Comparison of ENCODE assay signal across 1 cellular context in genomic region chr6:10722570-10722819, GRCh38.
TF ChIP-seq lines count a peak whose summit lies in the region.

No MANE protein-coding gene starts in this region.

TF ChIP-seq in K562, 482 proteins besides CTCF, POLR2A, EP300 and RAD21 (continued from another document):
- TF ChIP-seq, protein P1, sequence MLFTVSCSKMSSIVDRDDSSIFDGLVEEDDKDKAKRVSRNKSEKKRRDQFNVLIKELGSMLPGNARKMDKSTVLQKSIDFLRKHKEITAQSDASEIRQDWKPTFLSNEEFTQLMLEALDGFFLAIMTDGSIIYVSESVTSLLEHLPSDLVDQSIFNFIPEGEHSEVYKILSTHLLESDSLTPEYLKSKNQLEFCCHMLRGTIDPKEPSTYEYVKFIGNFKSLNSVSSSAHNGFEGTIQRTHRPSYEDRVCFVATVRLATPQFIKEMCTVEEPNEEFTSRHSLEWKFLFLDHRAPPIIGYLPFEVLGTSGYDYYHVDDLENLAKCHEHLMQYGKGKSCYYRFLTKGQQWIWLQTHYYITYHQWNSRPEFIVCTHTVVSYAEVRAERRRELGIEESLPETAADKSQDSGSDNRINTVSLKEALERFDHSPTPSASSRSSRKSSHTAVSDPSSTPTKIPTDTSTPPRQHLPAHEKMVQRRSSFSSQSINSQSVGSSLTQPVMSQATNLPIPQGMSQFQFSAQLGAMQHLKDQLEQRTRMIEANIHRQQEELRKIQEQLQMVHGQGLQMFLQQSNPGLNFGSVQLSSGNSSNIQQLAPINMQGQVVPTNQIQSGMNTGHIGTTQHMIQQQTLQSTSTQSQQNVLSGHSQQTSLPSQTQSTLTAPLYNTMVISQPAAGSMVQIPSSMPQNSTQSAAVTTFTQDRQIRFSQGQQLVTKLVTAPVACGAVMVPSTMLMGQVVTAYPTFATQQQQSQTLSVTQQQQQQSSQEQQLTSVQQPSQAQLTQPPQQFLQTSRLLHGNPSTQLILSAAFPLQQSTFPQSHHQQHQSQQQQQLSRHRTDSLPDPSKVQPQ (CRISPR knock-in tag; IDR thresholded peaks at IDR 0.05; ENCODE audit: borderline replicate concordance), result peak; percentile 34; the same call in 1 of the 2 replicates
- TF ChIP-seq PHF21A (IDR thresholded peaks at IDR 0.05; ENCODE audit: borderline replicate concordance, low read depth), result no peak
- 0 out of 2 replicates have a peak, but pooled peaks have one; percentile 26 for TF ChIP-seq FOXK1 (CRISPR knock-in tag; IDR thresholded peaks at IDR 0.05; ENCODE audit: borderline replicate concordance)
- TF ChIP-seq, protein P2, sequence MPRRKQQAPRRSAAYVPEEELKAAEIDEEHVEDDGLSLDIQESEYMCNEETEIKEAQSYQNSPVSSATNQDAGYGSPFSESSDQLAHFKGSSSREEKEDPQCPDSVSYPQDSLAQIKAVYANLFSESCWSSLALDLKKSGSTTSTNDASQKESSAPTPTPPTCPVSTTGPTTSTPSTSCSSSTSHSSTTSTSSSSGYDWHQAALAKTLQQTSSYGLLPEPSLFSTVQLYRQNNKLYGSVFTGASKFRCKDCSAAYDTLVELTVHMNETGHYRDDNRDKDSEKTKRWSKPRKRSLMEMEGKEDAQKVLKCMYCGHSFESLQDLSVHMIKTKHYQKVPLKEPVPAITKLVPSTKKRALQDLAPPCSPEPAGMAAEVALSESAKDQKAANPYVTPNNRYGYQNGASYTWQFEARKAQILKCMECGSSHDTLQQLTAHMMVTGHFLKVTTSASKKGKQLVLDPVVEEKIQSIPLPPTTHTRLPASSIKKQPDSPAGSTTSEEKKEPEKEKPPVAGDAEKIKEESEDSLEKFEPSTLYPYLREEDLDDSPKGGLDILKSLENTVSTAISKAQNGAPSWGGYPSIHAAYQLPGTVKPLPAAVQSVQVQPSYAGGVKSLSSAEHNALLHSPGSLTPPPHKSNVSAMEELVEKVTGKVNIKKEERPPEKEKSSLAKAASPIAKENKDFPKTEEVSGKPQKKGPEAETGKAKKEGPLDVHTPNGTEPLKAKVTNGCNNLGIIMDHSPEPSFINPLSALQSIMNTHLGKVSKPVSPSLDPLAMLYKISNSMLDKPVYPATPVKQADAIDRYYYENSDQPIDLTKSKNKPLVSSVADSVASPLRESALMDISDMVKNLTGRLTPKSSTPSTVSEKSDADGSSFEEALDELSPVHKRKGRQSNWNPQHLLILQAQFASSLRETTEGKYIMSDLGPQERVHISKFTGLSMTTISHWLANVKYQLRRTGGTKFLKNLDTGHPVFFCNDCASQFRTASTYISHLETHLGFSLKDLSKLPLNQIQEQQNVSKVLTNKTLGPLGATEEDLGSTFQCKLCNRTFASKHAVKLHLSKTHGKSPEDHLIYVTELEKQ (CRISPR knock-in tag; IDR thresholded peaks at IDR 0.05), result peak; percentile 36; the same call in 1 of the 2 replicates
- 0 out of 2 replicates have a peak, but pooled peaks have one; percentile 38 for TF ChIP-seq NR4A1 (CRISPR knock-in tag; IDR thresholded peaks at IDR 0.05)
- no peak for TF ChIP-seq NR4A1 (tag; IDR thresholded peaks at IDR 0.05)
- TF ChIP-seq ZNF668 (CRISPR knock-in tag; IDR thresholded peaks at IDR 0.05), result no peak
- TF ChIP-seq ZNF764 (CRISPR knock-in tag; IDR thresholded peaks at IDR 0.05; ENCODE audit: low read depth), result no peak
- TF ChIP-seq, protein P3, sequence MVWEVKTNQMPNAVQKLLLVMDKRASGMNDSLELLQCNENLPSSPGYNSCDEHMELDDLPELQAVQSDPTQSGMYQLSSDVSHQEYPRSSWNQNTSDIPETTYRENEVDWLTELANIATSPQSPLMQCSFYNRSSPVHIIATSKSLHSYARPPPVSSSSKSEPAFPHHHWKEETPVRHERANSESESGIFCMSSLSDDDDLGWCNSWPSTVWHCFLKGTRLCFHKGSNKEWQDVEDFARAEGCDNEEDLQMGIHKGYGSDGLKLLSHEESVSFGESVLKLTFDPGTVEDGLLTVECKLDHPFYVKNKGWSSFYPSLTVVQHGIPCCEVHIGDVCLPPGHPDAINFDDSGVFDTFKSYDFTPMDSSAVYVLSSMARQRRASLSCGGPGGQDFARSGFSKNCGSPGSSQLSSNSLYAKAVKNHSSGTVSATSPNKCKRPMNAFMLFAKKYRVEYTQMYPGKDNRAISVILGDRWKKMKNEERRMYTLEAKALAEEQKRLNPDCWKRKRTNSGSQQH (CRISPR knock-in tag; IDR thresholded peaks at IDR 0.05), result 0 out of 2 replicates have a peak, but pooled peaks have one; percentile 3
- peak; percentile 61 for TF ChIP-seq ZFX (CRISPR knock-in tag; IDR thresholded peaks at IDR 0.05)
- TF ChIP-seq DMBX1 (CRISPR knock-in tag; IDR thresholded peaks at IDR 0.05; ENCODE audit: borderline replicate concordance), result 0 out of 2 replicates have a peak, but pooled peaks have one; percentile 44
- TF ChIP-seq HIVEP1 (CRISPR knock-in tag; IDR thresholded peaks at IDR 0.05), result 0 out of 2 replicates have a peak, but pooled peaks have one; percentile 5
- no peak for TF ChIP-seq ZNF23 (CRISPR knock-in tag; IDR thresholded peaks at IDR 0.05)
- TF ChIP-seq CREB3L1 (IDR thresholded peaks at IDR 0.05; ENCODE audit: borderline replicate concordance, low read depth), result peak; percentile 64
- TF ChIP-seq ZSCAN29 (IDR thresholded peaks at IDR 0.05), result 0 out of 2 replicates have a peak, but pooled peaks have one; percentile 85
- TF ChIP-seq ZNF212 (CRISPR knock-in tag; IDR thresholded peaks at IDR 0.05), result 0 out of 2 replicates have a peak, but pooled peaks have one; percentile 73
- TF ChIP-seq SPI1 (IDR thresholded peaks at IDR 0.05; ENCODE audit: borderline replicate concordance, low read depth, low read length), result no peak
- 0 out of 2 replicates have a peak, but pooled peaks have one; percentile 0 for TF ChIP-seq SMC3 (conservative IDR thresholded peaks at IDR 0.05; ENCODE audit: insufficient read depth, low read depth, low read length)
- TF ChIP-seq MTF1 (CRISPR knock-in tag; IDR thresholded peaks at IDR 0.05; ENCODE audit: borderline replicate concordance), result no peak
- TF ChIP-seq ZZZ3 (IDR thresholded peaks at IDR 0.05), result no peak
- TF ChIP-seq ZNF3 (CRISPR knock-in tag; IDR thresholded peaks at IDR 0.05), result no peak
- no peak for TF ChIP-seq PURB (CRISPR knock-in tag; IDR thresholded peaks at IDR 0.05; ENCODE audit: low read depth)
- TF ChIP-seq TARDBP (IDR thresholded peaks at IDR 0.05), result 0 out of 2 replicates have a peak, but pooled peaks have one; percentile 22
- TF ChIP-seq ZNF695 (CRISPR knock-in tag; IDR thresholded peaks at IDR 0.05), result peak; percentile 83; the same call in 1 of the 2 replicates
- TF ChIP-seq, protein P4, sequence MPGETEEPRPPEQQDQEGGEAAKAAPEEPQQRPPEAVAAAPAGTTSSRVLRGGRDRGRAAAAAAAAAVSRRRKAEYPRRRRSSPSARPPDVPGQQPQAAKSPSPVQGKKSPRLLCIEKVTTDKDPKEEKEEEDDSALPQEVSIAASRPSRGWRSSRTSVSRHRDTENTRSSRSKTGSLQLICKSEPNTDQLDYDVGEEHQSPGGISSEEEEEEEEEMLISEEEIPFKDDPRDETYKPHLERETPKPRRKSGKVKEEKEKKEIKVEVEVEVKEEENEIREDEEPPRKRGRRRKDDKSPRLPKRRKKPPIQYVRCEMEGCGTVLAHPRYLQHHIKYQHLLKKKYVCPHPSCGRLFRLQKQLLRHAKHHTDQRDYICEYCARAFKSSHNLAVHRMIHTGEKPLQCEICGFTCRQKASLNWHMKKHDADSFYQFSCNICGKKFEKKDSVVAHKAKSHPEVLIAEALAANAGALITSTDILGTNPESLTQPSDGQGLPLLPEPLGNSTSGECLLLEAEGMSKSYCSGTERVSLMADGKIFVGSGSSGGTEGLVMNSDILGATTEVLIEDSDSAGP (CRISPR knock-in tag; IDR thresholded peaks at IDR 0.05), result no peak
- 0 out of 2 replicates have a peak, but pooled peaks have one; percentile 57 for TF ChIP-seq ZNF75A (CRISPR knock-in tag; IDR thresholded peaks at IDR 0.05)
- peak; percentile 98 for TF ChIP-seq L3MBTL2 (IDR thresholded peaks at IDR 0.05)
- TF ChIP-seq, protein P5, sequence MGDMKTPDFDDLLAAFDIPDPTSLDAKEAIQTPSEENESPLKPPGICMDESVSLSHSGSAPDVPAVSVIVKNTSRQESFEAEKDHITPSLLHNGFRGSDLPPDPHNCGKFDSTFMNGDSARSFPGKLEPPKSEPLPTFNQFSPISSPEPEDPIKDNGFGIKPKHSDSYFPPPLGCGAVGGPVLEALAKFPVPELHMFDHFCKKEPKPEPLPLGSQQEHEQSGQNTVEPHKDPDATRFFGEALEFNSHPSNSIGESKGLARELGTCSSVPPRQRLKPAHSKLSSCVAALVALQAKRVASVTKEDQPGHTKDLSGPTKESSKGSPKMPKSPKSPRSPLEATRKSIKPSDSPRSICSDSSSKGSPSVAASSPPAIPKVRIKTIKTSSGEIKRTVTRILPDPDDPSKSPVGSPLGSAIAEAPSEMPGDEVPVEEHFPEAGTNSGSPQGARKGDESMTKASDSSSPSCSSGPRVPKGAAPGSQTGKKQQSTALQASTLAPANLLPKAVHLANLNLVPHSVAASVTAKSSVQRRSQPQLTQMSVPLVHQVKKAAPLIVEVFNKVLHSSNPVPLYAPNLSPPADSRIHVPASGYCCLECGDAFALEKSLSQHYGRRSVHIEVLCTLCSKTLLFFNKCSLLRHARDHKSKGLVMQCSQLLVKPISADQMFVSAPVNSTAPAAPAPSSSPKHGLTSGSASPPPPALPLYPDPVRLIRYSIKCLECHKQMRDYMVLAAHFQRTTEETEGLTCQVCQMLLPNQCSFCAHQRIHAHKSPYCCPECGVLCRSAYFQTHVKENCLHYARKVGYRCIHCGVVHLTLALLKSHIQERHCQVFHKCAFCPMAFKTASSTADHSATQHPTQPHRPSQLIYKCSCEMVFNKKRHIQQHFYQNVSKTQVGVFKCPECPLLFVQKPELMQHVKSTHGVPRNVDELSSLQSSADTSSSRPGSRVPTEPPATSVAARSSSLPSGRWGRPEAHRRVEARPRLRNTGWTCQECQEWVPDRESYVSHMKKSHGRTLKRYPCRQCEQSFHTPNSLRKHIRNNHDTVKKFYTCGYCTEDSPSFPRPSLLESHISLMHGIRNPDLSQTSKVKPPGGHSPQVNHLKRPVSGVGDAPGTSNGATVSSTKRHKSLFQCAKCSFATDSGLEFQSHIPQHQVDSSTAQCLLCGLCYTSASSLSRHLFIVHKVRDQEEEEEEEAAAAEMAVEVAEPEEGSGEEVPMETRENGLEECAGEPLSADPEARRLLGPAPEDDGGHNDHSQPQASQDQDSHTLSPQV (IDR thresholded peaks at IDR 0.05), result peak; percentile 82; the same call in 1 of the 2 replicates
- no peak for TF ChIP-seq NFYB (IDR thresholded peaks at IDR 0.05; ENCODE audit: extremely low read depth, insufficient read length)
- no peak for TF ChIP-seq YBX1 (IDR thresholded peaks at IDR 0.05)
- TF ChIP-seq, protein P6, sequence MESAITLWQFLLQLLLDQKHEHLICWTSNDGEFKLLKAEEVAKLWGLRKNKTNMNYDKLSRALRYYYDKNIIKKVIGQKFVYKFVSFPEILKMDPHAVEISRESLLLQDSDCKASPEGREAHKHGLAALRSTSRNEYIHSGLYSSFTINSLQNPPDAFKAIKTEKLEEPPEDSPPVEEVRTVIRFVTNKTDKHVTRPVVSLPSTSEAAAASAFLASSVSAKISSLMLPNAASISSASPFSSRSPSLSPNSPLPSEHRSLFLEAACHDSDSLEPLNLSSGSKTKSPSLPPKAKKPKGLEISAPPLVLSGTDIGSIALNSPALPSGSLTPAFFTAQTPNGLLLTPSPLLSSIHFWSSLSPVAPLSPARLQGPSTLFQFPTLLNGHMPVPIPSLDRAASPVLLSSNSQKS (CRISPR knock-in tag; IDR thresholded peaks at IDR 0.05), result no peak
- TF ChIP-seq ADNP (tag; IDR thresholded peaks at IDR 0.05), result no peak
